ENCODE assay signal across 1 cellular context in genomic region chr17:79831367-79832210, GRCh38.
TF ChIP-seq lines count a peak whose summit lies in the region.

No MANE protein-coding gene starts in this region.

TF ChIP-seq in K562, 482 proteins besides CTCF, POLR2A, EP300 and RAD21 (continued from another document and continues in another):
- TF ChIP-seq ARID3A (IDR thresholded peaks at IDR 0.05; ENCODE audit: borderline replicate concordance, low read depth, low read length): no peak
- 0 out of 2 replicates have a peak, but pooled peaks have one; percentile 35 for TF ChIP-seq NBN (IDR thresholded peaks at IDR 0.05; ENCODE audit: low read depth)
- no peak for TF ChIP-seq XRCC5 (IDR thresholded peaks at IDR 0.05; ENCODE audit: low read depth, low read length)
- no peak for TF ChIP-seq ZNF511 (CRISPR knock-in tag; IDR thresholded peaks at IDR 0.05)
- no peak for TF ChIP-seq HDAC3 (IDR thresholded peaks at IDR 0.05; ENCODE audit: borderline replicate concordance, partially characterized antibody)
- TF ChIP-seq ASH1L (IDR thresholded peaks at IDR 0.05; ENCODE audit: borderline replicate concordance, low read depth, partially characterized antibody): no peak
- no peak for TF ChIP-seq THRA (IDR thresholded peaks at IDR 0.05)
- TF ChIP-seq KLF6 (CRISPR knock-in tag; IDR thresholded peaks at IDR 0.05; ENCODE audit: borderline replicate concordance): no peak
- TF ChIP-seq PTTG1 (tag; IDR thresholded peaks at IDR 0.05; ENCODE audit: low read depth): 0 out of 2 replicates have a peak, but pooled peaks have one; percentile 36
- TF ChIP-seq TAF9B (IDR thresholded peaks at IDR 0.05; ENCODE audit: partially characterized antibody): no peak
- TF ChIP-seq MCM2 (IDR thresholded peaks at IDR 0.05; ENCODE audit: low read depth): no peak
- peak; percentile 75 for TF ChIP-seq SMAD4 (CRISPR knock-in tag; conservative IDR thresholded peaks at IDR 0.05)
- peak in 1 of 3 experiments; percentile 41; a peak in 1 of 6 replicates for TF ChIP-seq ZBTB11 (CRISPR knock-in tag; IDR thresholded peaks at IDR 0.05)
- peak; percentile 64; the same call in 1 of the 2 replicates for TF ChIP-seq DNMT1 (IDR thresholded peaks at IDR 0.05)
- peak; percentile 96 for TF ChIP-seq VEZF1 (CRISPR knock-in tag; IDR thresholded peaks at IDR 0.05)
- TF ChIP-seq GMEB1 (CRISPR knock-in tag; IDR thresholded peaks at IDR 0.05): no peak
- no peak for TF ChIP-seq TCF3 (CRISPR knock-in tag; IDR thresholded peaks at IDR 0.05)
- no peak for TF ChIP-seq SMARCA5 (IDR thresholded peaks at IDR 0.05)
- TF ChIP-seq HEY1 (CRISPR knock-in tag; IDR thresholded peaks at IDR 0.05; ENCODE audit: borderline replicate concordance): no peak
- TF ChIP-seq GTF2A2 (tag; IDR thresholded peaks at IDR 0.05): no peak
- no peak for TF ChIP-seq FOXP1 (CRISPR knock-in tag; IDR thresholded peaks at IDR 0.05)
- TF ChIP-seq E2F1 (CRISPR knock-in tag; IDR thresholded peaks at IDR 0.05): no peak
- no peak for TF ChIP-seq ZC3H4 (CRISPR knock-in tag; IDR thresholded peaks at IDR 0.05; ENCODE audit: borderline replicate concordance)
- no peak for TF ChIP-seq ZNF184 (CRISPR knock-in tag; IDR thresholded peaks at IDR 0.05)
- TF ChIP-seq DMBX1 (CRISPR knock-in tag; IDR thresholded peaks at IDR 0.05; ENCODE audit: borderline replicate concordance): 0 out of 2 replicates have a peak, but pooled peaks have one; percentile 74
- no peak for TF ChIP-seq ZNF57 (CRISPR knock-in tag; IDR thresholded peaks at IDR 0.05)
- no peak for TF ChIP-seq MIER1 (IDR thresholded peaks at IDR 0.05; ENCODE audit: low read depth)
- TF ChIP-seq CEBPB (tag; IDR thresholded peaks at IDR 0.05): no peak
- no peak for TF ChIP-seq KAT2B (IDR thresholded peaks at IDR 0.05; ENCODE audit: low read depth, low read length)
- TF ChIP-seq TOE1 (IDR thresholded peaks at IDR 0.05; ENCODE audit: borderline replicate concordance): 0 out of 2 replicates have a peak, but pooled peaks have one; percentile 25
- no peak for TF ChIP-seq TOE1 (CRISPR knock-in tag; IDR thresholded peaks at IDR 0.05; ENCODE audit: borderline replicate concordance, low read depth)
- TF ChIP-seq MYNN (IDR thresholded peaks at IDR 0.05): no peak
- TF ChIP-seq MYNN (CRISPR knock-in tag; IDR thresholded peaks at IDR 0.05): no peak
- TF ChIP-seq U2AF2 (optimal IDR thresholded peaks at IDR 0.05; ENCODE audit: low read depth, low read length): no peak
- TF ChIP-seq ZNF318 (IDR thresholded peaks at IDR 0.05; ENCODE audit: borderline replicate concordance in 1 of 2, low read depth in 1 of 2): no peak
- TF ChIP-seq CREB3 (tag; conservative IDR thresholded peaks at IDR 0.05; ENCODE audit: low read depth): 0 out of 2 replicates have a peak, but pooled peaks have one; percentile 48
- TF ChIP-seq ELF1 (tag; IDR thresholded peaks at IDR 0.05): no peak
- TF ChIP-seq ZNF507 (tag; conservative IDR thresholded peaks at IDR 0.05): no peak
- TF ChIP-seq POLR2G (IDR thresholded peaks at IDR 0.05; ENCODE audit: low read depth, low read length): no peak
- TF ChIP-seq CBFA2T3 (IDR thresholded peaks at IDR 0.05): peak; percentile 23
